Comparison of ENCODE assay signal across 8 cellular contexts in genomic region chr6:26330835-26331808, GRCh38. TPM values are rescaled to one million over a fixed set of nuclear protein-coding genes. Genes with fewer than 3 reads are reported as not detected.
DNase-seq lines count a peak whose midpoint lies in the region; ATAC-seq, FAIRE-seq and TF ChIP-seq lines count a peak whose summit lies in the region.

No MANE protein-coding gene starts in this region.

- H3K27ac ChIP-seq in CD4-positive, alpha-beta T cell (ENCODE audit: low read depth, low read length): no peak overlapping the region
- H3K27ac ChIP-seq in Panc1 (ENCODE audit: low read length) (peak overlapping the region; percentile 72), HepG2 (ENCODE audit: extremely low read length, insufficient read depth, low read length) (peak overlapping the region; percentile 30), RWPE1 (no peak overlapping the region)

- no peaks in the 10 kb centered on the region for H3K9me3 ChIP-seq in CD4-positive, alpha-beta T cell (ENCODE audit: control insufficient read depth, low read length)
- H3K9me3 ChIP-seq in Panc1 (ENCODE audit: control insufficient read depth, insufficient read depth, low read depth, low read length) (no peaks in the 10 kb centered on the region), HepG2 (ENCODE audit: low read length) (no peaks in the 10 kb centered on the region)

- no peaks in the 10 kb centered on the region for H3K79me2 ChIP-seq in HepG2 (ENCODE audit: insufficient read depth, low read length)

- H3K4me3 ChIP-seq in Panc1 (ENCODE audit: low read depth in 2 of 2, low read length in 2 of 2): peak overlapping the region; percentile 58 to 86
- peak overlapping the region; percentile 63 to 84 (median 76) for H3K4me3 ChIP-seq in HepG2 (replicated peaks in 1 of 3; ENCODE audit: insufficient read depth in 1 of 3, low read depth in 2 of 3, low read length in 3 of 3)

- H2AFZ ChIP-seq in HepG2 (ENCODE audit: low read length): peak overlapping the region; percentile 98

- intact Hi-C loops in CD4-positive, alpha-beta T cell (cut with DNase I, micrococcal nuclease): loop anchor here in 1 of 2 experiments (2.0 to 5.0 kb wide), 2 partner anchors 46 to 221 kb away; a partner anchor contains a TSS
- intact Hi-C loops in Panc1 (cut with micrococcal nuclease; ENCODE audit: unreplicated experiment) (no loop called here), HepG2 (cut with micrococcal nuclease; ENCODE audit: unreplicated experiment) (loop anchor here (5.0 kb wide), 1 partner anchor 154 kb away; no protein-coding TSS in a partner anchor)

- H3K4me2 ChIP-seq in HepG2 (ENCODE audit: low read depth, low read length): peak overlapping the region; percentile 88

- TF ChIP-seq EP300 in HepG2 (IDR thresholded peaks at IDR 0.05; ENCODE audit: low read depth in 2 of 2, low read length in 2 of 2) (no peak), HepG2 (CRISPR knock-in tag; IDR thresholded peaks at IDR 0.05; ENCODE audit: borderline replicate concordance) (no peak)

- H3K36me3 ChIP-seq in Panc1 (ENCODE audit: control insufficient read depth, insufficient read depth, low read length) (no peaks in the 10 kb centered on the region), HepG2 (replicated peaks in 1 of 2; ENCODE audit: control insufficient read depth in 1 of 2, insufficient read depth in 2 of 2, low read length in 2 of 2) (no peaks in the 10 kb centered on the region)

- CTCF ChIA-PET in CD4-positive, alpha-beta T cell (lab: Charles Lee): interaction anchor here (1.0 to 5.9 kb wide), 3 partner anchors 10 to 265 kb away, joined by 3 to 29 read pairs (median 5); no protein-coding TSS in a partner anchor
- CTCF ChIA-PET in Panc1 (lab: Charles Lee) (interaction anchor here (0.7 kb wide), 2 partner anchors 9 to 207 kb away, joined by 9 to 12 read pairs; partner anchors contain the start of gene HMGN4), HepG2 (lab: Yijun Ruan, JAX; ENCODE audit: low intra/inter-chr PET ratio, low total read pairs) (interaction anchor here (0.6 kb wide), 1 partner anchor 9 kb away, joined by 3 read pairs; no protein-coding TSS in a partner anchor), RWPE1 (lab: Yijun Ruan, JAX) (interaction anchor here (0.6 to 1.2 kb wide), 3 partner anchors 10 to 265 kb away, joined by 3 to 4 read pairs (median 4); no protein-coding TSS in a partner anchor)

- H3K27me3 Mint-ChIP-seq in CD4-positive, alpha-beta T cell: peaks cover 41% of the 10 kb centered on the region
- H3K27me3 Mint-ChIP-seq in activated naive CD8-positive, alpha-beta T cell treated with anti-CD3 and anti-CD28 coated beads, Interleukin-2, amount 10 ng/mL, durations not matched to agents 7 days and 5 days: peaks cover 31% of the 10 kb centered on the region

- peaks cover 8% of the 10 kb centered on the region for H3K9me3 Mint-ChIP-seq in CD4-positive, alpha-beta T cell
- peaks cover 1% of the 10 kb centered on the region for H3K9me3 Mint-ChIP-seq in activated naive CD8-positive, alpha-beta T cell treated with anti-CD3 and anti-CD28 coated beads, Interleukin-2, amount 10 ng/mL, durations not matched to agents 7 days and 5 days

- no peaks in the 10 kb centered on the region for H4K20me1 ChIP-seq in HepG2 (ENCODE audit: insufficient read depth, low read length)

- no peak; the same call in 1 of the 2 replicates for TF ChIP-seq RAD21 in HepG2 (CRISPR knock-in tag; IDR thresholded peaks at IDR 0.05)

- in situ Hi-C loops in Panc1 (cut with HindIII; ENCODE audit: low pct_unique_long_range_greater_than_20kb, low sequenced_read_pairs): no loop called here
- in situ Hi-C loops in HepG2 (cut with HindIII; ENCODE audit: extremely low pct_ligation_motif_present, low pct_unique_long_range_greater_than_20kb): loop anchor here (5.0 kb wide), 1 partner anchor 221 kb away; no protein-coding TSS in a partner anchor

- H3K4me1 ChIP-seq in Panc1 (ENCODE audit: control insufficient read depth, insufficient read depth, low read length): peaks cover 21% of the 10 kb centered on the region
- peaks cover 41% of the 10 kb centered on the region for H3K4me1 ChIP-seq in HepG2 (ENCODE audit: insufficient read depth, low read length)

- WGBS in HepG2 (ENCODE audit: low lambda C conversion rate): under 1% methylated on average over 28 of the region's 28 CpGs

- no peak for FAIRE-seq in HepG2 (lab: Jason Lieb, UNC)

- BruUV-seq in Panc1 (replicated peaks; lab: Mats Ljungman, UMichigan) (no TSS peak), HepG2 (replicated peaks; lab: Mats Ljungman, UMichigan) (no TSS peak)

- no peak for TF ChIP-seq CTCF in CD4-positive, alpha-beta T cell (IDR thresholded peaks at IDR 0.05)
- TF ChIP-seq CTCF in Panc1 (IDR thresholded peaks at IDR 0.05) (no peak), HepG2 (CRISPR knock-in tag; IDR thresholded peaks at IDR 0.05) (no peak), RWPE1 (conservative IDR thresholded peaks at IDR 0.05; ENCODE audit: low read depth) (no peak)

- H3K27me3 ChIP-seq in CD4-positive, alpha-beta T cell (ENCODE audit: control insufficient read depth, insufficient read depth, low read length): peaks cover 23% of the 10 kb centered on the region
- H3K27me3 ChIP-seq in Panc1 (ENCODE audit: control insufficient read depth, insufficient read depth, low read length) (no peaks in the 10 kb centered on the region), HepG2 (ENCODE audit: control insufficient read depth in 1 of 2, insufficient read depth in 2 of 2, low read length in 2 of 2) (no peaks in the 10 kb centered on the region; a peak in 2 of 5 replicates)

- peaks cover 45% of the 10 kb centered on the region for H3K36me3 Mint-ChIP-seq in CD4-positive, alpha-beta T cell (ENCODE audit: low read depth)
- H3K36me3 Mint-ChIP-seq in activated naive CD8-positive, alpha-beta T cell treated with anti-CD3 and anti-CD28 coated beads, Interleukin-2, amount 10 ng/mL, durations not matched to agents 7 days and 5 days: peaks cover 3% of the 10 kb centered on the region

- H3K27ac Mint-ChIP-seq in CD4-positive, alpha-beta T cell: peak overlapping the region; percentile 92
- peak overlapping the region; percentile 84 for H3K27ac Mint-ChIP-seq in activated naive CD8-positive, alpha-beta T cell treated with anti-CD3 and anti-CD28 coated beads, Interleukin-2, amount 10 ng/mL, durations not matched to agents 7 days and 5 days

- H3K9ac ChIP-seq in HepG2 (ENCODE audit: insufficient read depth, low read depth, low read length): peak overlapping the region; percentile 65

- peak overlapping the region; percentile 88 for H3K4me3 Mint-ChIP-seq in CD4-positive, alpha-beta T cell
- H3K4me3 Mint-ChIP-seq in activated naive CD8-positive, alpha-beta T cell treated with anti-CD3 and anti-CD28 coated beads, Interleukin-2, amount 10 ng/mL, durations not matched to agents 7 days and 5 days: peak overlapping the region; percentile 86

- peak; percentile 47 for ATAC-seq in CD4-positive, alpha-beta T cell (ENCODE audit: poor library complexity)
- ATAC-seq in HG03460 (IDR thresholded peaks at IDR 0.05; ENCODE audit: unreplicated experiment): peak; percentile 41
- peak; percentile 79 for ATAC-seq in Panc1
- ATAC-seq in activated naive CD8-positive, alpha-beta T cell treated with anti-CD3 and anti-CD28 coated beads, Interleukin-2, amount 10 ng/mL, durations not matched to agents 7 days and 5 days (ENCODE audit: low read depth): peak; percentile 53
- peak; percentile 57 for ATAC-seq in HepG2
- ATAC-seq in HG02588 (IDR thresholded peaks at IDR 0.05; ENCODE audit: unreplicated experiment): no peak
- ATAC-seq in HG02870 (IDR thresholded peaks at IDR 0.05; ENCODE audit: unreplicated experiment): no peak

- H3K4me1 Mint-ChIP-seq in CD4-positive, alpha-beta T cell (ENCODE audit: low read depth): peaks cover 63% of the 10 kb centered on the region
- peaks cover 48% of the 10 kb centered on the region for H3K4me1 Mint-ChIP-seq in activated naive CD8-positive, alpha-beta T cell treated with anti-CD3 and anti-CD28 coated beads, Interleukin-2, amount 10 ng/mL, durations not matched to agents 7 days and 5 days

- DNase-seq in CD4-positive, alpha-beta T cell: peak in 4 of 10 experiments; percentile 31 to 41 (median 34)
- DNase-seq in Panc1 (ENCODE audit: low read depth, low spot score) (no peak), HepG2 (ENCODE audit: low spot score) (peak; percentile 73), RWPE1 (ENCODE audit: low spot score) (no peak)
- peak; percentile 51 for DNase-seq in activated naive CD8-positive, alpha-beta T cell treated with anti-CD3 and anti-CD28 coated beads, Interleukin-2, amount 10 ng/mL, durations not matched to agents 7 days and 5 days

- TF ChIP-seq POLR2A in HepG2 (IDR thresholded peaks at IDR 0.05; ENCODE audit: insufficient read depth in 1 of 2, low read depth in 2 of 2, low read length in 2 of 2): no peak

- POLR2A ChIA-PET in CD4-positive, alpha-beta T cell (lab: Charles Lee): interaction anchor here (0.6 to 6.2 kb wide), 19 partner anchors 9 to 238 kb away, joined by 3 to 39 read pairs (median 5); partner anchors contain the start of gene HMGN4
- POLR2A ChIA-PET in Panc1 (lab: Charles Lee): interaction anchor here (0.8 kb wide), 1 partner anchor 10 kb away, joined by 3 read pairs; no protein-coding TSS in a partner anchor
- POLR2A ChIA-PET in activated naive CD8-positive, alpha-beta T cell treated with anti-CD3 and anti-CD28 coated beads, Interleukin-2, amount 10 ng/mL, durations not matched to agents 7 days and 5 days (lab: Charles Lee): interaction anchor here (0.5 to 2.6 kb wide), 8 partner anchors 9 to 315 kb away, joined by 3 to 14 read pairs (median 4); partner anchors contain the start of gene HMGN4
- POLR2A ChIA-PET in HepG2 (lab: Yijun Ruan, JAX): interaction anchor here (0.6 to 2.1 kb wide), 8 partner anchors 9 to 1477 kb away, joined by 3 to 9 read pairs (median 4); a partner anchor contains a TSS
- POLR2A ChIA-PET in RWPE1 (lab: Yijun Ruan, JAX; ENCODE audit: low non-redundant PET): interaction anchor here (1.0 kb wide), 1 partner anchor 126 kb away, joined by 3 read pairs; no protein-coding TSS in a partner anchor

RNA-seq across cellular contexts. Expression of gene BTN3A2, which starts 33.9 kb away (rescaled TPM):
- 10 to 100 TPM; 40.6 to 45.5 TPM for total RNA-seq in CD4-positive, alpha-beta T cell
- total RNA-seq in Panc1 (2021; ENCODE audit: unreplicated experiment) (5.5 TPM), HepG2 (2016; rRNA removed; fragmentation: Illumina TruSeq; extraction: Trizol) (18.9 and 21.3 TPM in 2 replicates)
- polyA plus RNA-seq in Panc1 (2012; ENCODE audit: insufficient read length): 4.6 TPM
- total RNA-seq in activated naive CD8-positive, alpha-beta T cell treated with anti-CD3 and anti-CD28 coated beads, Interleukin-2, amount 10 ng/mL, durations not matched to agents 7 days and 5 days: 100 to 1,000 TPM; 102 to 122 TPM
- total RNA-seq in HepG2 (2016; cell fraction: cytosol; rRNA removed; fragmentation: Illumina TruSeq; extraction: Trizol; ENCODE audit: low read depth): 3.4 and 4.3 TPM in 2 replicates
- 17.8 and 20.4 TPM in 2 replicates for total RNA-seq in HepG2 (2016; cell fraction: insoluble cytoplasmic fraction; rRNA removed; fragmentation: Illumina TruSeq; extraction: Trizol)
- 13.3 and 13.9 TPM in 2 replicates for total RNA-seq in HepG2 (2016; cell fraction: membrane; rRNA removed; fragmentation: Illumina TruSeq; extraction: Trizol)
- 16.6 and 20.6 TPM in 2 replicates for total RNA-seq in HepG2 (2016; cell fraction: nucleus; rRNA removed; fragmentation: Illumina TruSeq; extraction: Trizol)
- polyA plus RNA-seq in HepG2 (2011; rRNA removed): 36.2 and 36.3 TPM in 2 replicates
- 28.2 and 31.2 TPM in 2 replicates for polyA plus RNA-seq in HepG2 (2011; cell fraction: cytosol; rRNA removed)
- 36.5 and 54.5 TPM in 2 replicates for polyA plus RNA-seq in HepG2 (2011; cell fraction: nucleus; rRNA removed)
- polyA plus RNA-seq in HepG2 (2012): 22.7 and 24.1 TPM in 2 replicates
- polyA plus RNA-seq in HepG2 (2016; cell fraction: cytosol; fragmentation: Illumina TruSeq; extraction: Trizol; ENCODE audit: low read depth): 3.2 and 3.3 TPM in 2 replicates
- polyA plus RNA-seq in HepG2 (2016; cell fraction: insoluble cytoplasmic fraction; fragmentation: Illumina TruSeq; extraction: Trizol; ENCODE audit: low read depth): 14.2 and 14.4 TPM in 2 replicates
- polyA plus RNA-seq in HepG2 (2016; cell fraction: membrane; fragmentation: Illumina TruSeq; extraction: Trizol; ENCODE audit: low read depth): 8.3 and 9.3 TPM in 2 replicates
- 33.8 and 37.9 TPM in 2 replicates for polyA plus RNA-seq in HepG2 (2016; cell fraction: nucleus; fragmentation: Illumina TruSeq; extraction: Trizol; ENCODE audit: insufficient read depth, low read depth)
- polyA minus RNA-seq in HepG2 (2011; rRNA and poly(A)+ RNA removed; ENCODE audit: low replicate concordance): 35.9 and 51.8 TPM in 2 replicates
- polyA minus RNA-seq in HepG2 (2011; cell fraction: cytosol; rRNA and poly(A)+ RNA removed): 12.0 and 17.2 TPM in 2 replicates
- 21.9 and 35.8 TPM in 2 replicates for polyA minus RNA-seq in HepG2 (2011; cell fraction: nucleus; rRNA and poly(A)+ RNA removed)

RNA-seq across cellular contexts. Expression of gene BTN2A2, which starts 51.8 kb away (rescaled TPM):
- 10 to 100 TPM in 1 of 2 experiments, 1 to 10 TPM in 1; 9.7 to 10.7 TPM for total RNA-seq in CD4-positive, alpha-beta T cell
- 8.1 TPM for total RNA-seq in Panc1 (2021; ENCODE audit: unreplicated experiment)
- polyA plus RNA-seq in Panc1 (2012; ENCODE audit: insufficient read length): 7.8 TPM
- 10 to 100 TPM; 20.5 to 27.9 TPM for total RNA-seq in activated naive CD8-positive, alpha-beta T cell treated with anti-CD3 and anti-CD28 coated beads, Interleukin-2, amount 10 ng/mL, durations not matched to agents 7 days and 5 days
- 6.0 and 12.2 TPM in 2 replicates for total RNA-seq in HepG2 (2016; rRNA removed; fragmentation: Illumina TruSeq; extraction: Trizol)
- 2.6 and 2.7 TPM in 2 replicates for total RNA-seq in HepG2 (2016; cell fraction: cytosol; rRNA removed; fragmentation: Illumina TruSeq; extraction: Trizol; ENCODE audit: low read depth)
- 5.9 and 11.3 TPM in 2 replicates for total RNA-seq in HepG2 (2016; cell fraction: insoluble cytoplasmic fraction; rRNA removed; fragmentation: Illumina TruSeq; extraction: Trizol)
- 3.3 and 3.6 TPM in 2 replicates for total RNA-seq in HepG2 (2016; cell fraction: membrane; rRNA removed; fragmentation: Illumina TruSeq; extraction: Trizol)
- 18.5 and 19.7 TPM in 2 replicates for total RNA-seq in HepG2 (2016; cell fraction: nucleus; rRNA removed; fragmentation: Illumina TruSeq; extraction: Trizol)
- 10.8 and 15.4 TPM in 2 replicates for polyA plus RNA-seq in HepG2 (2011; rRNA removed)
- 8.1 and 9.6 TPM in 2 replicates for polyA plus RNA-seq in HepG2 (2011; cell fraction: cytosol; rRNA removed)
- 24.5 and 30.2 TPM in 2 replicates for polyA plus RNA-seq in HepG2 (2011; cell fraction: nucleus; rRNA removed)
- polyA plus RNA-seq in HepG2 (2012): 8.5 and 8.6 TPM in 2 replicates
- 0.77 and 0.96 TPM in 2 replicates for polyA plus RNA-seq in HepG2 (2016; cell fraction: cytosol; fragmentation: Illumina TruSeq; extraction: Trizol; ENCODE audit: low read depth)
- 4.7 and 5.5 TPM in 2 replicates for polyA plus RNA-seq in HepG2 (2016; cell fraction: insoluble cytoplasmic fraction; fragmentation: Illumina TruSeq; extraction: Trizol; ENCODE audit: low read depth)
- 1.7 and 2.0 TPM in 2 replicates for polyA plus RNA-seq in HepG2 (2016; cell fraction: membrane; fragmentation: Illumina TruSeq; extraction: Trizol; ENCODE audit: low read depth)
- polyA plus RNA-seq in HepG2 (2016; cell fraction: nucleus; fragmentation: Illumina TruSeq; extraction: Trizol; ENCODE audit: insufficient read depth, low read depth): 17.6 and 22.8 TPM in 2 replicates
- 2.5 and 22.6 TPM in 2 replicates for polyA minus RNA-seq in HepG2 (2011; rRNA and poly(A)+ RNA removed; ENCODE audit: low replicate concordance)
- polyA minus RNA-seq in HepG2 (2011; cell fraction: cytosol; rRNA and poly(A)+ RNA removed): 6.1 and 6.4 TPM in 2 replicates
- polyA minus RNA-seq in HepG2 (2011; cell fraction: nucleus; rRNA and poly(A)+ RNA removed): 29.2 and 34.7 TPM in 2 replicates

Comparison
In these comparisons a context has a peak if more than half of its experiments do, and no peak if none do; other contexts are left out.
1. ATAC-seq: peak in CD4-positive, alpha-beta T cell (single experiment), HG03460 (single experiment), Panc1 (single experiment), activated naive CD8-positive, alpha-beta T cell treated with anti-CD3 and anti-CD28 coated beads, Interleukin-2, amount 10 ng/mL, durations not matched to agents 7 days and 5 days (single experiment) and HepG2 (single experiment); none in HG02588 (single experiment) and HG02870 (single experiment).
2. DNase-seq: peak in activated naive CD8-positive, alpha-beta T cell treated with anti-CD3 and anti-CD28 coated beads, Interleukin-2, amount 10 ng/mL, durations not matched to agents 7 days and 5 days (single experiment) and HepG2 (single experiment); none in Panc1 (single experiment) and RWPE1 (single experiment).
3. H3K27ac ChIP-seq: peak in Panc1 (single experiment) and HepG2 (single experiment); none in CD4-positive, alpha-beta T cell (single experiment) and RWPE1 (single experiment).